Comparison of ENCODE assay signal across 1 cellular context in genomic region chr19:55439052-55439451, GRCh38.
A peak's percentile ranks its signal among the peaks of the same experiment; 100 is the strongest.
TF ChIP-seq lines count a peak whose summit lies in the region.

No MANE protein-coding gene starts in this region.

TF ChIP-seq in HEK293, 187 proteins besides CTCF, POLR2A, EP300 and RAD21 (continued from another document):
- TF ChIP-seq PRDM2 (tag by site-specific recombination; IDR thresholded peaks at IDR 0.05; ENCODE audit: borderline replicate concordance), result no peak
- TF ChIP-seq ZFP69B (tag by site-specific recombination; IDR thresholded peaks at IDR 0.05), result no peak
- TF ChIP-seq ZNF623 (tag by site-specific recombination; IDR thresholded peaks at IDR 0.05), result peak; percentile 100
- TF ChIP-seq ZSCAN30 (tag by site-specific recombination; IDR thresholded peaks at IDR 0.05), result no peak
- TF ChIP-seq ZNF221 (tag by site-specific recombination; IDR thresholded peaks at IDR 0.05; ENCODE audit: borderline replicate concordance), result no peak
- no peak for TF ChIP-seq ZNF138 (tag by site-specific recombination; IDR thresholded peaks at IDR 0.05; ENCODE audit: borderline replicate concordance)
- 0 out of 2 replicates have a peak, but pooled peaks have one; percentile 31 for TF ChIP-seq KLF8 (tag by site-specific recombination; IDR thresholded peaks at IDR 0.05)
- no peak for TF ChIP-seq ZBTB48 (tag by site-specific recombination; IDR thresholded peaks at IDR 0.05)
- TF ChIP-seq ZNF548 (tag by site-specific recombination; IDR thresholded peaks at IDR 0.05), result no peak
- TF ChIP-seq PRDM6 (tag by site-specific recombination; IDR thresholded peaks at IDR 0.05), result no peak
- TF ChIP-seq ZNF645 (tag by site-specific recombination; IDR thresholded peaks at IDR 0.05), result no peak
